ENCODE assay signal across 18 cellular contexts in genomic region chr15:84889991-84890669, GRCh38. TPM values are rescaled to one million over a fixed set of nuclear protein-coding genes. Genes with fewer than 3 reads are reported as not detected.
"Had no signal": no experiment of that assay in that cellular context is flagged by ENCODE, and none has a peak within 500 bp of the region (broad histone marks: within the 10 kb centered on the region; RNA-seq: fewer than 3 reads in every experiment).

No MANE protein-coding gene starts in this region.

- H3K4me2 ChIP-seq: hepatocyte had no signal

- H3K27me3 ChIP-seq: hepatocyte had no signal

- H3K9me3 ChIP-seq: lower lobe of right lung had no signal

- H2AFZ ChIP-seq: hepatocyte had no signal

- DNase-seq: activated CD4-positive, alpha-beta T cell treated with anti-CD3 and anti-CD28 coated beads for 1 hour; activated gamma-delta T cell treated with Interleukin-2 at 50 U/mL for 16 hours; amniotic stem cell; foreskin fibroblast; left cardiac atrium; lower lobe of right lung; midbrain; retina; stimulated activated CD4-positive, alpha-beta T cell treated with anti-CD3 and anti-CD28 coated beads, Interleukin-2, amount 100 ng/mL, for 24 hours; stimulated activated naive CD8-positive, alpha-beta T cell treated with anti-CD3 and anti-CD28 coated beads, Interleukin-15, amount 100 ng/mL, for 72 hours had no signal

- H3K4me1 ChIP-seq: lower lobe of right lung had no signal

- H3K27ac ChIP-seq: epithelial cell of prostate, hepatocyte, lower lobe of right lung had no signal

- H3K4me3 ChIP-seq: hepatocyte, lower lobe of right lung had no signal

- ATAC-seq: activated naive CD4-positive, alpha-beta T cell treated with anti-CD3 and anti-CD28 coated beads, Interleukin-2, amount 50 U/mL, for 72 hours; left cardiac atrium; lower lobe of right lung; stimulated activated naive CD8-positive, alpha-beta T cell treated with anti-CD3 and anti-CD28 coated beads, Interleukin-15, amount 100 ng/mL, for 72 hours had no signal

- FAIRE-seq: islet of Langerhans had no signal

- H3K36me3 ChIP-seq: lower lobe of right lung, WERI-Rb-1 had no signal

- H3K79me2 ChIP-seq: hepatocyte had no signal

RNA-seq across cellular contexts. Expression of gene SLC28A1, which starts 5.7 kb away (rescaled TPM):
- total RNA-seq: dermis microvascular lymphatic vessel endothelial cell, glomerular endothelial cell, lower lobe of right lung, temporal lobe had no signal
